Comparison of ENCODE assay signal across 1 cellular context in genomic region chr14:102932484-102933248, GRCh38.
TF ChIP-seq lines count a peak whose summit lies in the region.

No MANE protein-coding gene starts in this region.

TF ChIP-seq in HepG2, 621 proteins besides CTCF, POLR2A, EP300 and RAD21 (continued from another document):
- TF ChIP-seq ZNF710 (CRISPR knock-in tag; IDR thresholded peaks at IDR 0.05; ENCODE audit: borderline replicate concordance), result no peak
